ENCODE assay signal across 9 cellular contexts in genomic region chr1:109876617-109877319, GRCh38. TPM values are rescaled to one million over a fixed set of nuclear protein-coding genes. Genes with fewer than 3 reads are reported as not detected.
A peak's percentile ranks its signal among the peaks of the same experiment; 100 is the strongest.
DNase-seq lines count a peak whose midpoint lies in the region; ATAC-seq, FAIRE-seq and TF ChIP-seq lines count a peak whose summit lies in the region.
"Had no signal": no experiment of that assay in that cellular context is flagged by ENCODE, and none has a peak within 500 bp of the region (broad histone marks: within the 10 kb centered on the region; RNA-seq: fewer than 3 reads in every experiment).

No MANE protein-coding gene starts in this region.

- H3K4me1 ChIP-seq in kidney (ENCODE audit: control insufficient read depth in 1 of 2, insufficient read depth in 1 of 2, low read depth in 1 of 2, low read length in 2 of 2) (peaks cover 15 to 20% of the 10 kb centered on the region in 2 donors), spleen (peaks cover 0 to 54% (median 28%) of the 10 kb centered on the region in 6 donors)

- no peak for TF ChIP-seq CTCF in brain (conservative IDR thresholded peaks at IDR 0.05)
- no peak for TF ChIP-seq CTCF in kidney (IDR thresholded peaks at IDR 0.05; ENCODE audit: borderline replicate concordance, extremely low read depth, insufficient read depth)
- TF ChIP-seq CTCF in spleen (IDR thresholded peaks at IDR 0.05 in 8 of 11, conservative IDR thresholded peaks at IDR 0.05 in 3 of 11): no peak

- 72 to 88% (median 84%) methylated on average over 3 to 4 of the region's 4 CpGs for WGBS in spleen, 5 donors

- peaks cover 3% of the 10 kb centered on the region for H3K27me3 Mint-ChIP-seq in brain

- intact Hi-C loops in kidney (cut with DNase I): no loop called here
- intact Hi-C loops in spleen (cut with DNase I; ENCODE audit: low total_unique reads): no loop called here

- H3K27ac Mint-ChIP-seq in brain: peak overlapping the region in 4 of 5 experiments; percentile 52 to 78 (median 70)
- H3K27ac Mint-ChIP-seq in activated naive CD4-positive, alpha-beta T cell treated with anti-CD3 and anti-CD28 coated beads, Interleukin-2, amount 50 U/mL, for 72 hours: no peak overlapping the region

- peaks cover 45% of the 10 kb centered on the region for H3K4me1 Mint-ChIP-seq in brain

- no peak for FAIRE-seq in kidney (lab: Jason Lieb, UNC)

- no peaks in the 10 kb centered on the region for H3K27me3 ChIP-seq in spleen (replicated peaks in 1 of 7)

- DNase-seq in GM04504 (ENCODE audit: low read depth) (peak; percentile 65), kidney (no peak), spleen (no peak), dermis blood vessel endothelial cell (no peak)
- no peak for DNase-seq in activated naive CD4-positive, alpha-beta T cell treated with anti-CD3 and anti-CD28 coated beads, Interleukin-2, amount 50 U/mL, for 72 hours (ENCODE audit: low spot score in 2 of 2)
- DNase-seq: activated naive CD4-positive, alpha-beta T cell treated with anti-CD3 and anti-CD28 coated beads, Interleukin-2, amount 50 U/mL, for 16 hours had no signal

- H3K9me3 ChIP-seq in kidney (ENCODE audit: control insufficient read depth in 1 of 2, low read length in 2 of 2) (no peaks in the 10 kb centered on the region), spleen (no peaks in the 10 kb centered on the region)

- H3K9me3 Mint-ChIP-seq in brain: no peaks in the 10 kb centered on the region
- no peaks in the 10 kb centered on the region for H3K9me3 Mint-ChIP-seq in activated naive CD4-positive, alpha-beta T cell treated with anti-CD3 and anti-CD28 coated beads, Interleukin-2, amount 50 U/mL, for 72 hours

- no peak for ATAC-seq in activated naive CD4-positive, alpha-beta T cell treated with anti-CD3 and anti-CD28 coated beads, Interleukin-2, amount 50 U/mL, for 72 hours
- no peak for ATAC-seq in GM18858 (IDR thresholded peaks at IDR 0.05; ENCODE audit: unreplicated experiment)
- ATAC-seq in GM19463 (IDR thresholded peaks at IDR 0.05; ENCODE audit: unreplicated experiment): no peak

- H3K27ac ChIP-seq in kidney (ENCODE audit: low read depth in 2 of 2, low read length in 2 of 2) (peak overlapping the region; percentile 67 to 87), spleen (peak overlapping the region; percentile 27 to 76 (median 55))

- H3K4me3 Mint-ChIP-seq in brain: no peak overlapping the region

- no peak overlapping the region for H3K4me3 ChIP-seq in kidney (ENCODE audit: low read length in 2 of 2)
- no peak overlapping the region for H3K4me3 ChIP-seq in spleen

- TF ChIP-seq POLR2A in spleen (IDR thresholded peaks at IDR 0.05): no peak

- no peaks in the 10 kb centered on the region for H3K36me3 Mint-ChIP-seq in brain
- H3K36me3 Mint-ChIP-seq in activated naive CD4-positive, alpha-beta T cell treated with anti-CD3 and anti-CD28 coated beads, Interleukin-2, amount 50 U/mL, for 72 hours: no peaks in the 10 kb centered on the region

- no peaks in the 10 kb centered on the region for H3K36me3 ChIP-seq in kidney (ENCODE audit: control insufficient read depth in 1 of 2, insufficient read depth in 2 of 2, low read length in 2 of 2)
- H3K36me3 ChIP-seq in spleen: no peaks in the 10 kb centered on the region

- peak overlapping the region; percentile 43 to 53 for H3K9ac ChIP-seq in kidney (ENCODE audit: low read length in 2 of 2)

RNA-seq across cellular contexts. Expression of gene CSF1, which starts 33.9 kb away (rescaled TPM):
- polyA plus RNA-seq in brain (ENCODE audit: insufficient read depth, low read depth, low replicate concordance): 10.5 TPM
- 33.8 TPM for total RNA-seq in kidney
- 11.1 TPM for polyA plus RNA-seq in kidney (ENCODE audit: insufficient read depth, low read depth, low replicate concordance)
- 100 to 1,000 TPM in 4 of 7 donors, 10 to 100 TPM in 3; 54.2 to 207 (median 112) TPM for total RNA-seq in spleen
- 10 to 100 TPM in 1 of 3 donors, 1 to 10 TPM in 2; 5.8 to 17.3 (median 8.1) TPM for polyA plus RNA-seq in spleen
- 19.6 and 21.1 TPM in 2 replicates for total RNA-seq in dermis blood vessel endothelial cell
- 10 to 100 TPM; 13.7 to 19.9 TPM for total RNA-seq in activated naive CD4-positive, alpha-beta T cell treated with anti-CD3 and anti-CD28 coated beads, Interleukin-2, amount 50 U/mL, for 72 hours

Comparison
In these comparisons a context has a peak if more than half of its experiments do, and no peak if none do; other contexts are left out.
1. H3K27ac Mint-ChIP-seq: peak in brain (4 of 5); none in activated naive CD4-positive, alpha-beta T cell treated with anti-CD3 and anti-CD28 coated beads, Interleukin-2, amount 50 U/mL, for 72 hours (0 of 2).